Comparison of ENCODE assay signal across 31 cellular contexts in the genomic region with DNA sequence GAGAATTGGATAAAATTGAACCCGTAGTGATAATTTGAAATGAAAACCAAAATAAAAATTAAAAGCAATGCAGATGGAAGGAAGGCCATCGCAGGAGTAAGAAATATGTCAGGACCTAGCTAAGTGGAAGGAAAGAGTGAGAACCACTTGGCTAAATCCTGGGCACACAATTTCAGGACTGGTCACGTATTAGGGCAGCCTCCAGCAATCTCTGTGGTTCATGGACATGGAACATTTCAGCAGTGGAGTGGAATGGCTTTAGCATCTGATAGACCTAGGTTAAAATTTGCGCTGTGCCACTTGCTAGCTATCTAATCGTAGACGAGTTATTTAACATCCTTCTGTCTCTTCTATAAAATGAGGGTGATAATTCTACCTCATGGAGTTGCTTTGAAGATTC.
"Had no signal": no experiment of that assay in that cellular context is flagged by ENCODE, and none has a peak within 500 bp of the region (broad histone marks: within the 10 kb centered on the region; RNA-seq: fewer than 3 reads in every experiment).

No MANE protein-coding gene starts in this region.

- FAIRE-seq: bronchial epithelial cell, TTC549 had no signal

- ATAC-seq: activated CD4-positive, alpha-beta T cell treated with anti-CD3 and anti-CD28 coated beads for 36 hours; activated CD4-positive, CD25-positive, alpha-beta regulatory T cell treated with anti-CD3 and anti-CD28 coated beads, Interleukin-2, amount 50 U/mL, for 24 hours; activated CD8-positive, alpha-beta memory T cell treated with anti-CD3 and anti-CD28 coated beads, Interleukin-2, amount 10 ng/mL, durations not matched to agents 7 days and 5 days; activated CD8-positive, alpha-beta T cell treated with anti-CD3 and anti-CD28 coated beads, Interleukin-2, amount 10 ng/mL, durations not matched to agents 7 days and 5 days; activated naive CD8-positive, alpha-beta T cell treated with anti-CD3 and anti-CD28 coated beads, Interleukin-2, amount 50 U/mL, for 24 hours; WTC11 had no signal

- H3K27ac ChIP-seq: ascending aorta, cardiac muscle cell, colonic mucosa, WERI-Rb-1 had no signal

- DNase-seq: activated CD4-positive, alpha-beta memory T cell treated with anti-CD3 and anti-CD28 coated beads, Interleukin-2, amount 10 ng/mL, durations not matched to agents 7 days and 5 days; activated CD4-positive, alpha-beta T cell treated with anti-CD3 and anti-CD28 coated beads for 1 hour; activated CD4-positive, alpha-beta T cell treated with anti-CD3 and anti-CD28 coated beads for 36 hours; activated CD4-positive, alpha-beta T cell treated with anti-CD3 and anti-CD28 coated beads for 48 hours; activated CD4-positive, alpha-beta T cell treated with anti-CD3 and anti-CD28 coated beads, Interleukin-2, amount 10 ng/mL, durations not matched to agents 7 days and 5 days; activated CD4-positive, alpha-beta T cell treated with anti-CD3 and anti-CD28 coated beads, Interleukin-2, amount 50 U/mL, for 48 hours; activated CD4-positive, CD25-positive, alpha-beta regulatory T cell; activated CD8-positive, alpha-beta memory T cell treated with anti-CD3 and anti-CD28 coated beads for 24 hours; activated CD8-positive, alpha-beta memory T cell treated with anti-CD3 and anti-CD28 coated beads, Interleukin-2, amount 10 ng/mL, durations not matched to agents 7 days and 5 days; activated CD8-positive, alpha-beta memory T cell treated with anti-CD3 and anti-CD28 coated beads, Interleukin-2, amount 50 U/mL, for 48 hours; activated CD8-positive, alpha-beta T cell treated with anti-CD3 and anti-CD28 coated beads, Interleukin-2, amount 10 ng/mL, durations not matched to agents 7 days and 5 days; activated effector memory CD4-positive, alpha-beta T cell treated with Interleukin-2 at 50 U/mL for 16 hours; activated gamma-delta T cell; activated naive CD4-positive, alpha-beta T cell treated with anti-CD3 and anti-CD28 coated beads, Interleukin-2, amount 10 ng/mL, durations not matched to agents 7 days and 5 days; activated naive CD4-positive, alpha-beta T cell treated with Interleukin-2 at 50 U/mL for 16 hours; activated naive CD8-positive, alpha-beta T cell treated with anti-CD3 and anti-CD28 coated beads, Interleukin-2, amount 10 ng/mL, durations not matched to agents 7 days and 5 days; activated naive CD8-positive, alpha-beta T cell treated with anti-CD3 and anti-CD28 coated beads, Interleukin-2, amount 50 U/mL, for 24 hours; activated T-cell treated with anti-CD3 and anti-CD28 coated beads, Interleukin-2, amount 50 U/mL, for 24 hours; activated T-cell treated with anti-CD3 and anti-CD28 coated beads, Interleukin-2, amount 50 U/mL, for 48 hours; amygdala; anterior cingulate cortex; colonic mucosa; T-helper 2 cell; T-helper 9 cell; WERI-Rb-1 had no signal
